In genomic region chr1:155254228-155254713, GRCh38 we compare ENCODE assay signal across 8 cellular contexts. TPM values are rescaled to one million over a fixed set of nuclear protein-coding genes. Genes with fewer than 3 reads are reported as not detected.
DNase-seq lines count a peak whose midpoint lies in the region; ATAC-seq and TF ChIP-seq lines count a peak whose summit lies in the region.

No MANE protein-coding gene starts in this region.

- no peaks in the 10 kb centered on the region for H3K9me3 ChIP-seq in KOPT-K1 (ENCODE audit: insufficient read depth, low read length, poor library complexity, severe bottlenecking)

- no peaks in the 10 kb centered on the region for H3K9me3 Mint-ChIP-seq in naive thymus-derived CD8-positive, alpha-beta T cell

- POLR2A ChIA-PET in naive thymus-derived CD8-positive, alpha-beta T cell (lab: Charles Lee): interaction anchor here (1.2 kb wide), 1 partner anchor 10 kb away, joined by 3 read pairs; no protein-coding TSS in a partner anchor

- H3K36me3 Mint-ChIP-seq in naive thymus-derived CD8-positive, alpha-beta T cell: peaks cover 0 to 32% (median 4%) of the 10 kb centered on the region in 3 donors

- no peak for TF ChIP-seq CTCF in AG10803 (conservative IDR thresholded peaks at IDR 0.05; ENCODE audit: low read length)

- DNase-seq in AG10803 (ENCODE audit: low read depth) (no peak), NCI-H446 (lab: John Stamatoyannopoulos, UW) (no peak), AML-193 (lab: John Stamatoyannopoulos, UW) (no peak)
- DNase-seq in naive thymus-derived CD8-positive, alpha-beta T cell: no peak

- H3K27me3 Mint-ChIP-seq in naive thymus-derived CD8-positive, alpha-beta T cell: no peaks in the 10 kb centered on the region

- peak overlapping the region in 9 of 10 donors; percentile 37 to 86 (median 77) for H3K27ac Mint-ChIP-seq in naive thymus-derived CD8-positive, alpha-beta T cell

- peaks cover 19 to 46% (median 36%) of the 10 kb centered on the region in 4 donors for H3K4me1 Mint-ChIP-seq in naive thymus-derived CD8-positive, alpha-beta T cell

- H3K27ac ChIP-seq in KOPT-K1 (ENCODE audit: low read depth, low read length, poor library complexity, severe bottlenecking) (peak overlapping the region; percentile 63), cingulate gyrus (ENCODE audit: low read depth, low read length) (peak overlapping the region; percentile 98)

- peak overlapping the region; percentile 65 to 89 (median 81) for H3K4me3 Mint-ChIP-seq in naive thymus-derived CD8-positive, alpha-beta T cell

- no peak for ATAC-seq in naive thymus-derived CD8-positive, alpha-beta T cell
- ATAC-seq in GM19324 (IDR thresholded peaks at IDR 0.05; ENCODE audit: low FRiP score, unreplicated experiment) (no peak), GM19328 (IDR thresholded peaks at IDR 0.05; ENCODE audit: unreplicated experiment) (no peak)

- H3K36me3 ChIP-seq in KOPT-K1 (ENCODE audit: insufficient read depth, low read length): peaks cover 32% of the 10 kb centered on the region

- H3K4me3 ChIP-seq in AG10803 (ENCODE audit: low read length): peak overlapping the region; percentile 80

RNA-seq across cellular contexts. Expression of gene ENTREP3, which starts 1.0 kb away (rescaled TPM):
- total RNA-seq in naive thymus-derived CD8-positive, alpha-beta T cell: 10 to 100 TPM; 10.7 to 13.5 TPM
- 1 to 10 TPM; 1.8 to 2.5 (median 2.3) TPM for polyA plus RNA-seq in naive thymus-derived CD8-positive, alpha-beta T cell

RNA-seq across cellular contexts. Expression of gene SCAMP3, which starts 7.9 kb away (rescaled TPM):
- 100 to 1,000 TPM in 1 of 2 experiments, 10 to 100 TPM in 1; 93.3 to 105 TPM for total RNA-seq in naive thymus-derived CD8-positive, alpha-beta T cell
- 100 to 1,000 TPM; 124 to 189 (median 138) TPM for polyA plus RNA-seq in naive thymus-derived CD8-positive, alpha-beta T cell

RNA-seq across cellular contexts. Expression of gene CLK2, which starts 19.0 kb away (rescaled TPM):
- 100 to 1,000 TPM; 115 to 134 TPM for total RNA-seq in naive thymus-derived CD8-positive, alpha-beta T cell
- polyA plus RNA-seq in naive thymus-derived CD8-positive, alpha-beta T cell: 10 to 100 TPM; 11.3 to 22.6 (median 12.9) TPM

RNA-seq across cellular contexts. Expression of gene HCN3, which starts 23.0 kb away (rescaled TPM):
- 1 to 10 TPM; 3.9 to 4.1 TPM for total RNA-seq in naive thymus-derived CD8-positive, alpha-beta T cell
- polyA plus RNA-seq in naive thymus-derived CD8-positive, alpha-beta T cell: under 1 TPM in 2 of 3 donors, not detected in 1; 0.20 to 0.51 TPM

RNA-seq across cellular contexts. Expression of gene MTX1, which starts 45.8 kb away (rescaled TPM):
- total RNA-seq in naive thymus-derived CD8-positive, alpha-beta T cell: 10 to 100 TPM; 26.9 to 27.1 TPM
- polyA plus RNA-seq in naive thymus-derived CD8-positive, alpha-beta T cell: 10 to 100 TPM; 45.8 to 50.7 (median 48.5) TPM
